1 cellular context compared by ENCODE assay signal in genomic region chr3:50167782-50168317, GRCh38.
A peak's percentile ranks its signal among the peaks of the same experiment; 100 is the strongest.
TF ChIP-seq lines count a peak whose summit lies in the region.

No MANE protein-coding gene starts in this region.

TF ChIP-seq in HepG2, 621 proteins besides CTCF, POLR2A, EP300 and RAD21 (continues in another document):
- TF ChIP-seq PHF21A (CRISPR knock-in tag; IDR thresholded peaks at IDR 0.05) (0 out of 2 replicates have a peak, but pooled peaks have one; percentile 4), MBNL3 (CRISPR knock-in tag; conservative IDR thresholded peaks at IDR 0.05) (no peak), ZFX (CRISPR knock-in tag; IDR thresholded peaks at IDR 0.05; ENCODE audit: low read depth) (0 out of 2 replicates have a peak, but pooled peaks have one; percentile 16), IRF1 (CRISPR knock-in tag; IDR thresholded peaks at IDR 0.05; ENCODE audit: low read depth) (no peak), SIN3A (IDR thresholded peaks at IDR 0.05; ENCODE audit: borderline replicate concordance, low read depth, low read length) (0 out of 2 replicates have a peak, but pooled peaks have one; percentile 26), ZNF737 (CRISPR knock-in tag; IDR thresholded peaks at IDR 0.05; ENCODE audit: borderline replicate concordance) (no peak), ZBTB34 (CRISPR knock-in tag; IDR thresholded peaks at IDR 0.05) (peak; percentile 57; the same call in 1 of the 2 replicates), RFX3 (CRISPR knock-in tag; IDR thresholded peaks at IDR 0.05) (no peak), BCL3 (CRISPR knock-in tag; IDR thresholded peaks at IDR 0.05) (0 out of 2 replicates have a peak, but pooled peaks have one; percentile 2), CBX2 (IDR thresholded peaks at IDR 0.05; ENCODE audit: low read depth, low read length) (no peak), CBX2 (CRISPR knock-in tag; IDR thresholded peaks at IDR 0.05; ENCODE audit: low read depth) (no peak), GZF1 (CRISPR knock-in tag; IDR thresholded peaks at IDR 0.05) (peak; percentile 99), ZNF253 (CRISPR knock-in tag; IDR thresholded peaks at IDR 0.05; ENCODE audit: borderline replicate concordance) (no peak), TEAD3 (CRISPR knock-in tag; optimal IDR thresholded peaks at IDR 0.05; ENCODE audit: borderline replicate concordance) (peak; percentile 5), ZNF430 (CRISPR knock-in tag; IDR thresholded peaks at IDR 0.05) (0 out of 2 replicates have a peak, but pooled peaks have one; percentile 45), ZNF687 (CRISPR knock-in tag; IDR thresholded peaks at IDR 0.05) (no peak), HOMEZ (CRISPR knock-in tag; IDR thresholded peaks at IDR 0.05; ENCODE audit: low read depth) (no peak), RBFOX2 (IDR thresholded peaks at IDR 0.05; ENCODE audit: low read depth, low read length) (no peak), LCORL (IDR thresholded peaks at IDR 0.05) (no peak), LCORL (CRISPR knock-in tag; IDR thresholded peaks at IDR 0.05) (peak; percentile 14; the same call in 1 of the 2 replicates), XRCC5 (optimal IDR thresholded peaks at IDR 0.05; ENCODE audit: low read length) (no peak), ZBTB7A (CRISPR knock-in tag; IDR thresholded peaks at IDR 0.05) (0 out of 2 replicates have a peak, but pooled peaks have one; percentile 3), DNMT3B (CRISPR knock-in tag; conservative IDR thresholded peaks at IDR 0.05) (no peak), ZBTB42 (CRISPR knock-in tag; IDR thresholded peaks at IDR 0.05) (no peak), FOXK1 (CRISPR knock-in tag; IDR thresholded peaks at IDR 0.05; ENCODE audit: borderline replicate concordance, low read depth) (peak; percentile 6; the same call in 1 of the 2 replicates), ZNF605 (CRISPR knock-in tag; IDR thresholded peaks at IDR 0.05) (peak; percentile 68; the same call in 1 of the 2 replicates), TEAD2 (CRISPR knock-in tag; IDR thresholded peaks at IDR 0.05) (no peak), ZNF138 (CRISPR knock-in tag; IDR thresholded peaks at IDR 0.05; ENCODE audit: low read depth) (no peak), YEATS2 (CRISPR knock-in tag; IDR thresholded peaks at IDR 0.05; ENCODE audit: borderline replicate concordance) (no peak)
- TF ChIP-seq, protein P1, sequence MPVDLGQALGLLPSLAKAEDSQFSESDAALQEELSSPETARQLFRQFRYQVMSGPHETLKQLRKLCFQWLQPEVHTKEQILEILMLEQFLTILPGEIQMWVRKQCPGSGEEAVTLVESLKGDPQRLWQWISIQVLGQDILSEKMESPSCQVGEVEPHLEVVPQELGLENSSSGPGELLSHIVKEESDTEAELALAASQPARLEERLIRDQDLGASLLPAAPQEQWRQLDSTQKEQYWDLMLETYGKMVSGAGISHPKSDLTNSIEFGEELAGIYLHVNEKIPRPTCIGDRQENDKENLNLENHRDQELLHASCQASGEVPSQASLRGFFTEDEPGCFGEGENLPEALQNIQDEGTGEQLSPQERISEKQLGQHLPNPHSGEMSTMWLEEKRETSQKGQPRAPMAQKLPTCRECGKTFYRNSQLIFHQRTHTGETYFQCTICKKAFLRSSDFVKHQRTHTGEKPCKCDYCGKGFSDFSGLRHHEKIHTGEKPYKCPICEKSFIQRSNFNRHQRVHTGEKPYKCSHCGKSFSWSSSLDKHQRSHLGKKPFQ (CRISPR knock-in tag; IDR thresholded peaks at IDR 0.05; ENCODE audit: insufficient replicate concordance), result no peak
- TF ChIP-seq, protein P2, sequence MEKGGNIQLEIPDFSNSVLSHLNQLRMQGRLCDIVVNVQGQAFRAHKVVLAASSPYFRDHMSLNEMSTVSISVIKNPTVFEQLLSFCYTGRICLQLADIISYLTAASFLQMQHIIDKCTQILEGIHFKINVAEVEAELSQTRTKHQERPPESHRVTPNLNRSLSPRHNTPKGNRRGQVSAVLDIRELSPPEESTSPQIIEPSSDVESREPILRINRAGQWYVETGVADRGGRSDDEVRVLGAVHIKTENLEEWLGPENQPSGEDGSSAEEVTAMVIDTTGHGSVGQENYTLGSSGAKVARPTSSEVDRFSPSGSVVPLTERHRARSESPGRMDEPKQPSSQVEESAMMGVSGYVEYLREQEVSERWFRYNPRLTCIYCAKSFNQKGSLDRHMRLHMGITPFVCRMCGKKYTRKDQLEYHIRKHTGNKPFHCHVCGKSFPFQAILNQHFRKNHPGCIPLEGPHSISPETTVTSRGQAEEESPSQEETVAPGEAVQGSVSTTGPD (CRISPR knock-in tag; IDR thresholded peaks at IDR 0.05), result 0 out of 2 replicates have a peak, but pooled peaks have one; percentile 17
- TF ChIP-seq, protein P3, sequence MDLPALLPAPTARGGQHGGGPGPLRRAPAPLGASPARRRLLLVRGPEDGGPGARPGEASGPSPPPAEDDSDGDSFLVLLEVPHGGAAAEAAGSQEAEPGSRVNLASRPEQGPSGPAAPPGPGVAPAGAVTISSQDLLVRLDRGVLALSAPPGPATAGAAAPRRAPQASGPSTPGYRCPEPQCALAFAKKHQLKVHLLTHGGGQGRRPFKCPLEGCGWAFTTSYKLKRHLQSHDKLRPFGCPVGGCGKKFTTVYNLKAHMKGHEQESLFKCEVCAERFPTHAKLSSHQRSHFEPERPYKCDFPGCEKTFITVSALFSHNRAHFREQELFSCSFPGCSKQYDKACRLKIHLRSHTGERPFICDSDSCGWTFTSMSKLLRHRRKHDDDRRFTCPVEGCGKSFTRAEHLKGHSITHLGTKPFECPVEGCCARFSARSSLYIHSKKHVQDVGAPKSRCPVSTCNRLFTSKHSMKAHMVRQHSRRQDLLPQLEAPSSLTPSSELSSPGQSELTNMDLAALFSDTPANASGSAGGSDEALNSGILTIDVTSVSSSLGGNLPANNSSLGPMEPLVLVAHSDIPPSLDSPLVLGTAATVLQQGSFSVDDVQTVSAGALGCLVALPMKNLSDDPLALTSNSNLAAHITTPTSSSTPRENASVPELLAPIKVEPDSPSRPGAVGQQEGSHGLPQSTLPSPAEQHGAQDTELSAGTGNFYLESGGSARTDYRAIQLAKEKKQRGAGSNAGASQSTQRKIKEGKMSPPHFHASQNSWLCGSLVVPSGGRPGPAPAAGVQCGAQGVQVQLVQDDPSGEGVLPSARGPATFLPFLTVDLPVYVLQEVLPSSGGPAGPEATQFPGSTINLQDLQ (CRISPR knock-in tag; IDR thresholded peaks at IDR 0.05), result no peak
- TF ChIP-seq, protein P4, sequence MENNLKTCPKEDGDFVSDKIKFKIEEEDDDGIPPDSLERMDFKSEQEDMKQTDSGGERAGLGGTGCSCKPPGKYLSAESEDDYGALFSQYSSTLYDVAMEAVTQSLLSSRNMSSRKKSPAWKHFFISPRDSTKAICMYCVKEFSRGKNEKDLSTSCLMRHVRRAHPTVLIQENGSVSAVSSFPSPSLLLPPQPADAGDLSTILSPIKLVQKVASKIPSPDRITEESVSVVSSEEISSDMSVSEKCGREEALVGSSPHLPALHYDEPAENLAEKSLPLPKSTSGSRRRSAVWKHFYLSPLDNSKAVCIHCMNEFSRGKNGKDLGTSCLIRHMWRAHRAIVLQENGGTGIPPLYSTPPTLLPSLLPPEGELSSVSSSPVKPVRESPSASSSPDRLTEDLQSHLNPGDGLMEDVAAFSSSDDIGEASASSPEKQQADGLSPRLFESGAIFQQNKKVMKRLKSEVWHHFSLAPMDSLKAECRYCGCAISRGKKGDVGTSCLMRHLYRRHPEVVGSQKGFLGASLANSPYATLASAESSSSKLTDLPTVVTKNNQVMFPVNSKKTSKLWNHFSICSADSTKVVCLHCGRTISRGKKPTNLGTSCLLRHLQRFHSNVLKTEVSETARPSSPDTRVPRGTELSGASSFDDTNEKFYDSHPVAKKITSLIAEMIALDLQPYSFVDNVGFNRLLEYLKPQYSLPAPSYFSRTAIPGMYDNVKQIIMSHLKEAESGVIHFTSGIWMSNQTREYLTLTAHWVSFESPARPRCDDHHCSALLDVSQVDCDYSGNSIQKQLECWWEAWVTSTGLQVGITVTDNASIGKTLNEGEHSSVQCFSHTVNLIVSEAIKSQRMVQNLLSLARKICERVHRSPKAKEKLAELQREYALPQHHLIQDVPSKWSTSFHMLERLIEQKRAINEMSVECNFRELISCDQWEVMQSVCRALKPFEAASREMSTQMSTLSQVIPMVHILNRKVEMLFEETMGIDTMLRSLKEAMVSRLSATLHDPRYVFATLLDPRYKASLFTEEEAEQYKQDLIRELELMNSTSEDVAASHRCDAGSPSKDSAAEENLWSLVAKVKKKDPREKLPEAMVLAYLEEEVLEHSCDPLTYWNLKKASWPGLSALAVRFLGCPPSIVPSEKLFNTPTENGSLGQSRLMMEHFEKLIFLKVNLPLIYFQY (CRISPR knock-in tag; IDR thresholded peaks at IDR 0.05; ENCODE audit: borderline replicate concordance), result 0 out of 2 replicates have a peak, but pooled peaks have one; percentile 5
- TF ChIP-seq, protein P5, sequence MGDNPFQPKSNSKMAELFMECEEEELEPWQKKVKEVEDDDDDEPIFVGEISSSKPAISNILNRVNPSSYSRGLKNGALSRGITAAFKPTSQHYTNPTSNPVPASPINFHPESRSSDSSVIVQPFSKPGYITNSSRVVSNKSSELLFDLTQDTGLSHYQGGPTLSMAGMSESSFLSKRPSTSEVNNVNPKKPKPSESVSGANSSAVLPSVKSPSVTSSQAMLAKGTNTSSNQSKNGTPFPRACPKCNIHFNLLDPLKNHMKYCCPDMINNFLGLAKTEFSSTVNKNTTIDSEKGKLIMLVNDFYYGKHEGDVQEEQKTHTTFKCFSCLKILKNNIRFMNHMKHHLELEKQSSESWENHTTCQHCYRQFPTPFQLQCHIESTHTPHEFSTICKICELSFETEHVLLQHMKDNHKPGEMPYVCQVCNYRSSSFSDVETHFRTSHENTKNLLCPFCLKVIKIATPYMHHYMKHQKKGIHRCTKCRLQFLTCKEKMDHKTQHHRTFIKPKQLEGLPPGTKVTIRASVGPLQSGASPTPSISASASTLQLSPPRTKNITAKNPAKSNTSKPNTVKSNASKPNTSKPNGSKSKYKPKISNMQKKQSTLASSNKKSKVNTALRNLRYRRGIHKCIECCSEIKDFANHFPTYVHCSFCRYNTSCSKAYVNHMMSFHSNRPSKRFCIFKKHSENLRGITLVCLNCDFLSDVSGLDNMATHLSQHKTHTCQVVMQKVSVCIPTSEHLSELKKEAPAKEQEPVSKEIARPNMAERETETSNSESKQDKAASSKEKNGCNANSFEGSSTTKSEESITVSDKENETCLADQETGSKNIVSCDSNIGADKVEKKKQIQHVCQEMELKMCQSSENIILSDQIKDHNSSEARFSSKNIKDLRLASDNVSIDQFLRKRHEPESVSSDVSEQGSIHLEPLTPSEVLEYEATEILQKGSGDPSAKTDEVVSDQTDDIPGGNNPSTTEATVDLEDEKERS (CRISPR knock-in tag; IDR thresholded peaks at IDR 0.05), result no peak
